ENCODE assay signal across 19 cellular contexts in the genomic region with DNA sequence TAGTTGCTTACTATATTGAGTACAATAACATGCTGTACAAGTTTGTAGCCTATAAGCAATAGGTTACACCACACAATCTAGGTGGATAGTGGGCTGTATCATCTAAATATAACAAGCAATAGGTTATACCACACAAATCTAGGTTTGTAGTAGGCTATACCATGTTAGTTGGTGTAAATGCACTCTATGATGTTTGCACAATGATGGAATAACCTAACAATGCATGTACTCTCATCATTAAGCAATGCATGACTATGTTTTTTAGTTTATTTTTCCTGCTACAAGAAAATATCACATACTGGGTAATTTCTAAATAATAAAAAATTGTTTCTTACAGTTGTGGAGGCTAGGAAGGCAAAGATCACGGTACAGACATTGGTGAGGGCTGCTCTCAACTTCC.
DNase-seq lines count a peak whose midpoint lies in the region; ATAC-seq, FAIRE-seq and TF ChIP-seq lines count a peak whose summit lies in the region.
"Had no signal": no experiment of that assay in that cellular context is flagged by ENCODE, and none has a peak within 500 bp of the region (broad histone marks: within the 10 kb centered on the region; RNA-seq: fewer than 3 reads in every experiment).

No MANE protein-coding gene starts in this region.

- H3K4me1 Mint-ChIP-seq in chondrocyte (ENCODE audit: low read depth), result peaks cover 12% of the 10 kb centered on the region
- H3K4me1 Mint-ChIP-seq: B cell, CD14-positive monocyte had no signal

- FAIRE-seq in bronchial epithelial cell (lab: Jason Lieb, UNC), result no peak
- FAIRE-seq: A549 had no signal

- H4K8ac ChIP-seq in IMR-90 (ENCODE audit: low read depth in 2 of 2, low read length in 2 of 2), result peak overlapping the region in 1 of 2 experiments; percentile 22; a peak in 2 of 4 replicates

- peak overlapping the region; percentile 81 for H2BK5ac ChIP-seq in IMR-90 (ENCODE audit: low read depth, low read length, poor library complexity, severe bottlenecking)

- no peak overlapping the region for H3K27ac Mint-ChIP-seq in chondrocyte (ENCODE audit: unreplicated experiment)
- H3K27ac Mint-ChIP-seq: B cell, CD14-positive monocyte, HFFc6 had no signal

- no TSS peak for BruUV-seq in IMR-90 (replicated peaks; lab: Mats Ljungman, UMichigan)

- H2AFZ ChIP-seq in IMR-90 (replicated peaks; ENCODE audit: low read length, poor library complexity), result no peak overlapping the region

- peak; percentile 28 for DNase-seq in EH (ENCODE audit: low read depth)
- DNase-seq in IMR-90, result peak; percentile 64
- peak; percentile 77 for DNase-seq in bronchial epithelial cell (ENCODE audit: low read depth)
- peak; percentile 24 to 66 for DNase-seq in foreskin fibroblast
- no peak for DNase-seq in activated naive CD4-positive, alpha-beta T cell treated with anti-CD3 and anti-CD28 coated beads, Interleukin-2, amount 50 U/mL, for 16 hours
- no peak for DNase-seq in chondrocyte (ENCODE audit: low spot score)
- no peak for DNase-seq in dedifferentiated amniotic fluid mesenchymal stem cell (ENCODE audit: extremely low spot score)
- DNase-seq: DMS53, H7, HFFc6, Kasumi-1, MG63, NCI-H1417 treated with DMSO at 0.1 percent for 48 hours, NCI-H187, NCI-H2107, NCI-H510A had no signal

- H3K4me1 ChIP-seq in IMR-90 (ENCODE audit: control insufficient read depth, insufficient read depth, low read length), result peaks cover 2% of the 10 kb centered on the region; the same call in 1 of the 2 replicates
- H3K4me1 ChIP-seq: A549 had no signal

- POLR2A ChIA-PET in IMR-90 (lab: Charles Lee; ENCODE audit: unreplicated experiment), result no interaction called here

- no peak overlapping the region for H3K4ac ChIP-seq in IMR-90 (ENCODE audit: low read depth, low read length)

- no peak overlapping the region; the same call in 1 of the 2 replicates for H2BK20ac ChIP-seq in IMR-90 (ENCODE audit: low read depth, low read length)

- H3K18ac ChIP-seq in IMR-90 (ENCODE audit: low read depth, low read length), result peak overlapping the region; percentile 86; the same call in 1 of the 2 replicates

- no peaks in the 10 kb centered on the region for H3K9me3 Mint-ChIP-seq in chondrocyte (ENCODE audit: low read depth)
- H3K9me3 Mint-ChIP-seq: HFFc6 had no signal

- in situ Hi-C loops in IMR-90 (cut with MboI; ENCODE audit: low sequenced_read_pairs), result no loop called here

- H3K14ac ChIP-seq in IMR-90 (replicated peaks; ENCODE audit: low read depth, low read length), result no peak overlapping the region

- dilution Hi-C loops in IMR-90 (cut with HindIII; ENCODE audit: low sequenced_read_pairs, unreplicated experiment), result no loop called here

- no peak overlapping the region for H3K23ac ChIP-seq in IMR-90 (ENCODE audit: low read depth, low read length)

- H3K36me3 ChIP-seq in IMR-90 (ENCODE audit: control insufficient read depth, insufficient read depth, low read length) (no peaks in the 10 kb centered on the region), bronchial epithelial cell (ENCODE audit: control insufficient read depth, insufficient read depth, low read length) (no peaks in the 10 kb centered on the region)
- H3K36me3 ChIP-seq: MG63 had no signal

- no peak for TF ChIP-seq RAD21 in IMR-90 (IDR thresholded peaks at IDR 0.05; ENCODE audit: low read length)

- H3K4me2 ChIP-seq in IMR-90 (ENCODE audit: low read depth, low read length), result peak overlapping the region; percentile 46; the same call in 1 of the 2 replicates
- H3K4me2 ChIP-seq: A549 had no signal

- no peaks in the 10 kb centered on the region for H3K27me3 Mint-ChIP-seq in chondrocyte (ENCODE audit: low read depth)
- H3K27me3 Mint-ChIP-seq: B cell had no signal

- H4K5ac ChIP-seq in IMR-90 (ENCODE audit: low read depth, low read length), result peak overlapping the region; percentile 74; the same call in 1 of the 2 replicates

- no peaks in the 10 kb centered on the region for H3K9me1 ChIP-seq in IMR-90 (ENCODE audit: insufficient read depth, low read length)

- H3K4me3 ChIP-seq in IMR-90 (ENCODE audit: insufficient read depth, low read depth, low read length), result no peak overlapping the region
- no peak overlapping the region for H3K4me3 ChIP-seq in bronchial epithelial cell (ENCODE audit: low read depth, low read length)
- no peak overlapping the region for H3K4me3 ChIP-seq in foreskin fibroblast (ENCODE audit: low read depth in 1 of 2, low read length in 2 of 2)
- H3K4me3 ChIP-seq: A549, MG63 had no signal

- intact Hi-C loops in IMR-90 (cut with micrococcal nuclease), result no loop called here

- H2BK120ac ChIP-seq in IMR-90 (ENCODE audit: low read depth, low read length), result no peak overlapping the region

- H2AK5ac ChIP-seq in IMR-90 (ENCODE audit: low read depth, low read length), result no peak overlapping the region

- TF ChIP-seq CTCF in IMR-90 (conservative IDR thresholded peaks at IDR 0.05; ENCODE audit: low read depth, low read length) (no peak), bronchial epithelial cell (IDR thresholded peaks at IDR 0.05; ENCODE audit: insufficient read depth, low read length, severe bottlenecking) (no peak), foreskin fibroblast (IDR thresholded peaks at IDR 0.05; ENCODE audit: low read depth, low read length) (no peak), chondrocyte (IDR thresholded peaks at IDR 0.05) (no peak)

- H3K27me3 ChIP-seq in IMR-90 (ENCODE audit: control insufficient read depth, insufficient read depth, low read length) (no peaks in the 10 kb centered on the region), bronchial epithelial cell (ENCODE audit: control insufficient read depth, insufficient read depth, low read length) (no peaks in the 10 kb centered on the region)
- H3K27me3 ChIP-seq: MG63 had no signal

- TF ChIP-seq POLR2A in IMR-90 (IDR thresholded peaks at IDR 0.05; ENCODE audit: low read depth, low read length), result no peak

- H3K4me3 Mint-ChIP-seq in chondrocyte (ENCODE audit: unreplicated experiment), result no peak overlapping the region
- H3K4me3 Mint-ChIP-seq: B cell, CD14-positive monocyte, HFFc6 had no signal

- no peak overlapping the region for H3K56ac ChIP-seq in IMR-90 (ENCODE audit: extremely low read depth, insufficient read depth, low read length)

- peak; percentile 75 for ATAC-seq in IMR-90 (ENCODE audit: low read depth)
- ATAC-seq: A549 had no signal

- no peak overlapping the region for H3K9ac ChIP-seq in IMR-90 (ENCODE audit: low read depth, low read length)

- no peaks in the 10 kb centered on the region for H3K9me3 ChIP-seq in IMR-90 (ENCODE audit: control insufficient read depth, insufficient read depth, low read length)
- H3K9me3 ChIP-seq: A549, MG63 had no signal

- CTCF ChIA-PET in IMR-90 (lab: Yijun Ruan, JAX), result no interaction called here

- H3K79me1 ChIP-seq in IMR-90 (ENCODE audit: low read depth in 1 of 2, low read length in 2 of 2), result no peaks in the 10 kb centered on the region

- H2BK15ac ChIP-seq in IMR-90 (ENCODE audit: low read depth, low read length), result no peak overlapping the region

- no CpG with 5 or more reads among the region's 1 CpG for WGBS in IMR-90 (ENCODE audit: extremely low coverage in 2 of 2, insufficient read length in 1 of 2), 2 experiments

- H4K20me1 ChIP-seq in IMR-90 (ENCODE audit: insufficient read depth, low read length), result no peaks in the 10 kb centered on the region

- H3K36me3 Mint-ChIP-seq in chondrocyte (ENCODE audit: low read depth), result no peaks in the 10 kb centered on the region
- H3K36me3 Mint-ChIP-seq: CD14-positive monocyte had no signal

- no peak overlapping the region for H2AK9ac ChIP-seq in IMR-90 (replicated peaks; ENCODE audit: low read depth, low read length, poor library complexity)

- no peak overlapping the region for H4K91ac ChIP-seq in IMR-90 (ENCODE audit: insufficient read depth, low read depth, low read length)

- no peak overlapping the region for H3K27ac ChIP-seq in IMR-90 (ENCODE audit: insufficient read depth, low read length)
- H3K27ac ChIP-seq: A549 had no signal

TF ChIP-seq in IMR-90, 13 proteins besides CTCF, POLR2A, EP300 and RAD21:
- TF ChIP-seq, protein P1, sequence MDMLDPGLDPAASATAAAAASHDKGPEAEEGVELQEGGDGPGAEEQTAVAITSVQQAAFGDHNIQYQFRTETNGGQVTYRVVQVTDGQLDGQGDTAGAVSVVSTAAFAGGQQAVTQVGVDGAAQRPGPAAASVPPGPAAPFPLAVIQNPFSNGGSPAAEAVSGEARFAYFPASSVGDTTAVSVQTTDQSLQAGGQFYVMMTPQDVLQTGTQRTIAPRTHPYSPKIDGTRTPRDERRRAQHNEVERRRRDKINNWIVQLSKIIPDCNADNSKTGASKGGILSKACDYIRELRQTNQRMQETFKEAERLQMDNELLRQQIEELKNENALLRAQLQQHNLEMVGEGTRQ (IDR thresholded peaks at IDR 0.05; ENCODE audit: low read depth, low read length), result no peak
- peak; percentile 68 for TF ChIP-seq CEBPB (IDR thresholded peaks at IDR 0.05; ENCODE audit: low read depth, low read length)

Comparison
In these comparisons a context has a peak if more than half of its experiments do, and no peak if none do; other contexts are left out.
1. DNase-seq: peak in EH (single experiment), IMR-90 (single experiment), bronchial epithelial cell (single experiment) and foreskin fibroblast (2 of 2); none in activated naive CD4-positive, alpha-beta T cell treated with anti-CD3 and anti-CD28 coated beads, Interleukin-2, amount 50 U/mL, for 16 hours (single experiment), chondrocyte (single experiment) and dedifferentiated amniotic fluid mesenchymal stem cell (single experiment).